ENCODE assay signal across 8 cellular contexts in the genomic region with DNA sequence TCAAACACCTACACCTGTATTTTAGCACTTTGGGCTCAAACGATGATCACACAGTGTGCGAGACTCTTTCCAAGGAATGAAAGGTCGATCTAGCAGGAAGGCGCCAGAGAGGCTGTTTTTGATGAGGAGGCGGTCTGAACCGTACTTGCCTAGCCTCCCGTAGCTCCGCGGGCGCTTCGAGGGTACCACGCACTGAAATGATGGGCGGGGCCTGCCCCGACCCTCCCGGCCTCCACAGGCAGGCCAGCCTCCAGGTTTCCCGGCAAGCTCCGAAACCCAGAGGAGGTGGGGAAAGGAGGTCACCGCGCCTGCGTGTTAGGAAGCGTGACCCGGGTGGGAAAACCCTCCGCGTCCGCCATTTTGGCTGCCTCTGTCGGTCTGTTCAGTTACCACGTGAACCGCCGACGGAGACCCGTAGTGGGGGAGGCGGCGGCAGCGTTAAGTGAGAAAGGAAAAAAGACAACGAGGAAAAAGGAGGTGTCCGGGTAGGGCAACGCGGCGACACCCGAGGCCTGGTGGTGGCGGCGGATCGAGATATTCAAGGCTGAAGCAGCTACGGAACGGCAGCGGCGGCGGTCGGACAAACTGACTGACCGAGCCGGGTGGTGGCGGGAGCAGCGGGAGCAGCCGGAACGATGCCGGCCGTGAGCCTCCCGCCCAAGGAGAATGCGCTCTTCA. TPM values are rescaled to one million over a fixed set of nuclear protein-coding genes. Genes with fewer than 3 reads are reported as not detected.
DNase-seq lines count a peak whose midpoint lies in the region; ATAC-seq lines count a peak whose summit lies in the region.

A gene (plus strand): TSS at position 363 of the 678 bp plus-strand sequence. CDS start 273 bp downstream, at position 636.

- no peaks in the 10 kb centered on the region for H3K27me3 Mint-ChIP-seq in effector memory CD8-positive, alpha-beta T cell
- H3K27me3 Mint-ChIP-seq in memory B cell, result no peaks in the 10 kb centered on the region

- ATAC-seq in GM21360 (IDR thresholded peaks at IDR 0.05; ENCODE audit: unreplicated experiment), result peak; percentile 81
- peak; percentile 84 for ATAC-seq in effector memory CD8-positive, alpha-beta T cell (replicated peaks)
- peak; percentile 80 for ATAC-seq in memory B cell (ENCODE audit: low read depth)

- H3K9me3 Mint-ChIP-seq in effector memory CD8-positive, alpha-beta T cell, result no peaks in the 10 kb centered on the region
- peaks cover 2% of the 10 kb centered on the region for H3K9me3 Mint-ChIP-seq in memory B cell

- H3K4me1 Mint-ChIP-seq in effector memory CD8-positive, alpha-beta T cell (ENCODE audit: low read depth in 2 of 2), result peaks cover 30 to 41% of the 10 kb centered on the region in 2 donors
- peaks cover 19% of the 10 kb centered on the region for H3K4me1 Mint-ChIP-seq in memory B cell

- DNase-seq in COLO668 (lab: John Stamatoyannopoulos, UW; ENCODE audit: unreplicated experiment) (peak; percentile 98), HT1080 (ENCODE audit: low read depth) (peak; percentile 99), NOMO-1 treated with DMSO at 0.1 percent for 48 hours (lab: John Stamatoyannopoulos, UW; ENCODE audit: unreplicated experiment) (peak; percentile 96), memory B cell (ENCODE audit: low spot score in 2 of 2) (peak; percentile 87 to 94)
- peak; percentile 96 to 97 for DNase-seq in activated CD8-positive, alpha-beta memory T cell treated with anti-CD3 and anti-CD28 coated beads for 4 hours (ENCODE audit: low read depth in 2 of 2)
- peak; percentile 95 to 96 (median 95) for DNase-seq in effector memory CD8-positive, alpha-beta T cell
- DNase-seq in stimulated activated CD8-positive, alpha-beta memory T cell treated with anti-CD3 and anti-CD28 coated beads, Interleukin-12 subunit alpha, Interleukin-12 subunit beta, amount 100 ng/mL, for 24 hours (ENCODE audit: extremely low read depth), result peak; percentile 97

- peak within 1 kb of the TSS; percentile 96 to 97 for H3K27ac Mint-ChIP-seq in effector memory CD8-positive, alpha-beta T cell
- H3K27ac Mint-ChIP-seq in memory B cell, result peak within 1 kb of the TSS; percentile 99

- H3K36me3 Mint-ChIP-seq in effector memory CD8-positive, alpha-beta T cell (ENCODE audit: insufficient read depth), result peaks cover 35% of the 10 kb centered on the region
- peaks cover 11% of the 10 kb centered on the region for H3K36me3 Mint-ChIP-seq in memory B cell

- H3K4me3 Mint-ChIP-seq in effector memory CD8-positive, alpha-beta T cell, result peak within 1 kb of the TSS; percentile 96
- H3K4me3 Mint-ChIP-seq in memory B cell, result peak within 1 kb of the TSS; percentile 98

RNA-seq across cellular contexts. Expression of the gene that starts here (rescaled TPM):
- 71.0 and 74.4 TPM in 2 replicates for total RNA-seq in HT1080 (2014; rRNA removed; shearing (Covaris generic))
- polyA plus RNA-seq in HT1080 (2015; cell fraction: cytosol; rRNA removed), result 44.4 and 54.1 TPM in 2 replicates
- 90.4 and 100.0 TPM in 2 replicates for polyA plus RNA-seq in HT1080 (2015; cell fraction: nucleus; rRNA removed)

Comparison
In these comparisons a context has a peak if more than half of its experiments do, and no peak if none do; other contexts are left out.
1. Peak in every context shown above with its lines: DNase-seq and ATAC-seq.